1 cellular context compared by ENCODE assay signal in the genomic region with DNA sequence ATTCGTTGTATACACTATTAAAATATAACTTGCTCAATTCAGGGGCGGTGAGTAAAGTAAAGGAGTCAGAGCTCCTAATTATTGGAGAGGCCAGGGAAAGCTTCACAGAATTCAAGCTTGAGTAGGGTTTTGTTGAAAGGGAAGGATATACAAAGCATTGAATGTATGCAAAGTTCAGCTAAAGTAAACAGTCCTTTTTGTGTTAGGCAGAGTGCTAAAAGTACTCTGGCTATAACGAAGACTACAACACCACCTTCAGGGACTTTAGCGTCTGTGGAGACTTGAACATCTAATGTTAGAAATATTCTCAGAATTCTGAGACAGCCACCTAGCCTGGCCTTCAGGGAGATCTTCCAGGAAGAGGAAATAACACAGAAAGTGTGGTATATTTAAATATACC.
TF ChIP-seq lines count a peak whose summit lies in the region.

No MANE protein-coding gene starts in this region.

TF ChIP-seq in HepG2, 621 proteins besides CTCF, POLR2A, EP300 and RAD21:
- TF ChIP-seq FOXA3 (CRISPR knock-in tag; IDR thresholded peaks at IDR 0.05): peak; percentile 69
- TF ChIP-seq FOXP1 (IDR thresholded peaks at IDR 0.05): no peak
- TF ChIP-seq FOXP1 (CRISPR knock-in tag; IDR thresholded peaks at IDR 0.05): peak; percentile 26; the same call in 1 of the 2 replicates
- TF ChIP-seq ERF (CRISPR knock-in tag; IDR thresholded peaks at IDR 0.05): 0 out of 2 replicates have a peak, but pooled peaks have one; percentile 62
- TF ChIP-seq STAG1 (CRISPR knock-in tag; IDR thresholded peaks at IDR 0.05): peak; percentile 58
- TF ChIP-seq, protein P1, sequence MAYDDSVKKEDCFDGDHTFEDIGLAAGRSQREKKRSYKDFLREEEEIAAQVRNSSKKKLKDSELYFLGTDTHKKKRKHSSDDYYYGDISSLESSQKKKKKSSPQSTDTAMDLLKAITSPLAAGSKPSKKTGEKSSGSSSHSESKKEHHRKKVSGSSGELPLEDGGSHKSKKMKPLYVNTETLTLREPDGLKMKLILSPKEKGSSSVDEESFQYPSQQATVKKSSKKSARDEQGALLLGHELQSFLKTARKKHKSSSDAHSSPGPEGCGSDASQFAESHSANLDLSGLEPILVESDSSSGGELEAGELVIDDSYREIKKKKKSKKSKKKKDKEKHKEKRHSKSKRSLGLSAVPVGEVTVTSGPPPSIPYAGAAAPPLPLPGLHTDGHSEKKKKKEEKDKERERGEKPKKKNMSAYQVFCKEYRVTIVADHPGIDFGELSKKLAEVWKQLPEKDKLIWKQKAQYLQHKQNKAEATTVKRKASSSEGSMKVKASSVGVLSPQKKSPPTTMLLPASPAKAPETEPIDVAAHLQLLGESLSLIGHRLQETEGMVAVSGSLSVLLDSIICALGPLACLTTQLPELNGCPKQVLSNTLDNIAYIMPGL (CRISPR knock-in tag; IDR thresholded peaks at IDR 0.05; ENCODE audit: borderline replicate concordance in 1 of 2, low read depth in 1 of 2): peak in 1 of 2 experiments; percentile 67; a peak in 1 of 4 replicates
- TF ChIP-seq ZNF766 (CRISPR knock-in tag; IDR thresholded peaks at IDR 0.05; ENCODE audit: borderline replicate concordance): no peak
- TF ChIP-seq ZNF124 (CRISPR knock-in tag; IDR thresholded peaks at IDR 0.05): no peak
- TF ChIP-seq HNRNPK (IDR thresholded peaks at IDR 0.05; ENCODE audit: low read depth, low read length, poor library complexity, severe bottlenecking): no peak
- TF ChIP-seq, protein P2, sequence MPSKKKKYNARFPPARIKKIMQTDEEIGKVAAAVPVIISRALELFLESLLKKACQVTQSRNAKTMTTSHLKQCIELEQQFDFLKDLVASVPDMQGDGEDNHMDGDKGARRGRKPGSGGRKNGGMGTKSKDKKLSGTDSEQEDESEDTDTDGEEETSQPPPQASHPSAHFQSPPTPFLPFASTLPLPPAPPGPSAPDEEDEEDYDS (CRISPR knock-in tag; IDR thresholded peaks at IDR 0.05): 0 out of 2 replicates have a peak, but pooled peaks have one; percentile 16
- TF ChIP-seq TAF15 (IDR thresholded peaks at IDR 0.05; ENCODE audit: low read depth, low read length, poor library complexity, severe bottlenecking): no peak
- TF ChIP-seq ELF3 (CRISPR knock-in tag; IDR thresholded peaks at IDR 0.05): peak; percentile 17; the same call in 1 of the 2 replicates
- TF ChIP-seq SAP130 (CRISPR knock-in tag; IDR thresholded peaks at IDR 0.05; ENCODE audit: low read depth): peak; percentile 53; the same call in 1 of the 2 replicates
- TF ChIP-seq, protein P3, sequence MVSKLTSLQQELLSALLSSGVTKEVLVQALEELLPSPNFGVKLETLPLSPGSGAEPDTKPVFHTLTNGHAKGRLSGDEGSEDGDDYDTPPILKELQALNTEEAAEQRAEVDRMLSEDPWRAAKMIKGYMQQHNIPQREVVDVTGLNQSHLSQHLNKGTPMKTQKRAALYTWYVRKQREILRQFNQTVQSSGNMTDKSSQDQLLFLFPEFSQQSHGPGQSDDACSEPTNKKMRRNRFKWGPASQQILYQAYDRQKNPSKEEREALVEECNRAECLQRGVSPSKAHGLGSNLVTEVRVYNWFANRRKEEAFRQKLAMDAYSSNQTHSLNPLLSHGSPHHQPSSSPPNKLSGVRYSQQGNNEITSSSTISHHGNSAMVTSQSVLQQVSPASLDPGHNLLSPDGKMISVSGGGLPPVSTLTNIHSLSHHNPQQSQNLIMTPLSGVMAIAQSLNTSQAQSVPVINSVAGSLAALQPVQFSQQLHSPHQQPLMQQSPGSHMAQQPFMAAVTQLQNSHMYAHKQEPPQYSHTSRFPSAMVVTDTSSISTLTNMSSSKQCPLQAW (CRISPR knock-in tag; IDR thresholded peaks at IDR 0.05): 0 out of 2 replicates have a peak, but pooled peaks have one; percentile 18
- no peak for TF ChIP-seq SOX13 (IDR thresholded peaks at IDR 0.05)
- TF ChIP-seq SOX13 (CRISPR knock-in tag; conservative IDR thresholded peaks at IDR 0.05 in 1 of 2, IDR thresholded peaks at IDR 0.05 in 1 of 2): peak in 1 of 2 experiments; percentile 45; a peak in 1 of 4 replicates
- 0 out of 2 replicates have a peak, but pooled peaks have one; percentile 20 for TF ChIP-seq REPIN1 (CRISPR knock-in tag; IDR thresholded peaks at IDR 0.05; ENCODE audit: borderline replicate concordance, low read depth)
- TF ChIP-seq NR2F6 (IDR thresholded peaks at IDR 0.05): 0 out of 2 replicates have a peak, but pooled peaks have one; percentile 33
- TF ChIP-seq NR2F6 (CRISPR knock-in tag; IDR thresholded peaks at IDR 0.05): no peak
- 0 out of 2 replicates have a peak, but pooled peaks have one; percentile 7 for TF ChIP-seq KAT7 (CRISPR knock-in tag; IDR thresholded peaks at IDR 0.05; ENCODE audit: borderline replicate concordance)
- TF ChIP-seq FOXA1 (IDR thresholded peaks at IDR 0.05): no peak
- peak; percentile 80 for TF ChIP-seq FOXA1 (CRISPR knock-in tag; IDR thresholded peaks at IDR 0.05)
- 0 out of 2 replicates have a peak, but pooled peaks have one; percentile 9 for TF ChIP-seq SOX5 (CRISPR knock-in tag; IDR thresholded peaks at IDR 0.05; ENCODE audit: borderline replicate concordance)
- no peak for TF ChIP-seq ZMYM3 (CRISPR knock-in tag; IDR thresholded peaks at IDR 0.05)
- TF ChIP-seq, protein P4, sequence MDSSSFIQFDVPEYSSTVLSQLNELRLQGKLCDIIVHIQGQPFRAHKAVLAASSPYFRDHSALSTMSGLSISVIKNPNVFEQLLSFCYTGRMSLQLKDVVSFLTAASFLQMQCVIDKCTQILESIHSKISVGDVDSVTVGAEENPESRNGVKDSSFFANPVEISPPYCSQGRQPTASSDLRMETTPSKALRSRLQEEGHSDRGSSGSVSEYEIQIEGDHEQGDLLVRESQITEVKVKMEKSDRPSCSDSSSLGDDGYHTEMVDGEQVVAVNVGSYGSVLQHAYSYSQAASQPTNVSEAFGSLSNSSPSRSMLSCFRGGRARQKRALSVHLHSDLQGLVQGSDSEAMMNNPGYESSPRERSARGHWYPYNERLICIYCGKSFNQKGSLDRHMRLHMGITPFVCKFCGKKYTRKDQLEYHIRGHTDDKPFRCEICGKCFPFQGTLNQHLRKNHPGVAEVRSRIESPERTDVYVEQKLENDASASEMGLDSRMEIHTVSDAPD (CRISPR knock-in tag; IDR thresholded peaks at IDR 0.05): 0 out of 2 replicates have a peak, but pooled peaks have one; percentile 25
